Comparison of ENCODE assay signal across 8 cellular contexts in the genomic region with DNA sequence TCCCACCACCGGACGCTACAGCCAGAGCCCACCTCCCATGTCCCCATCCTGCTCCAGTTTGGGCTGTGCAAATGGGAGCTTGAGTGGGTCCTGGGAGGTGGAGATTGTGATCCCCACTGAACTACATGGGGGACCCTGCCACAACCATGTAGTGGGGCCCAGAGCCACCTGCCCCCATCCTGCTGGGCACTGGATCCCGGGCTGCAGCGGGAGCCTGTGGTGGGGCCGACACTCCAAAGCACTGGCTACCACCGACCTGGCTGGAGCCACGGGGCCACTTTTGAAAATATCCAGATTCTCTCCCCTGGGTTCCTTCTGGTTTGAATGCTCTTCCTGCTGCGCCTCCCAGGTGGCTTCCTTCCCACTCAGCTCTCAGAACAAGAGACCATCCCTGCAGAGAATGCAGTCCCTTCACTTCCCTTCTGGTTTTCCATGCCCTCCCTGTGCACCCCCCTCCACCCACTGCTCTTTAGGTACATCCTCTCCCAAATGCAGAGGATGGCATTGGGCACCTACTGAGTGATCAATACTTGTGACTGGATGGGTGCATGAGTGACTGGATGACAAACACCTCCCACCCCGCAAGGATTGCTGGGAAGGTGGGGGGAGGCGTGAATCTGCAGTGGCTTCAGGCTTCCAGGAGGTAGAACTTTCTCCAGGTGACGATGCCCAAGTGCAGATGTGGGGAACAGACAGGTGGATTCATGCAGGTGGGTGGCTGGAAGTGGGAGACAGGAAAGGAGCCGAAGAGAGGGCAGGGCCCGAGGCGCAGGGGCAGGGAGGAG. TPM values are rescaled to one million over a fixed set of nuclear protein-coding genes. Genes with fewer than 3 reads are reported as not detected.
DNase-seq lines count a peak whose midpoint lies in the region; ATAC-seq and TF ChIP-seq lines count a peak whose summit lies in the region.

No MANE protein-coding gene starts in this region.

- H3K27ac ChIP-seq in OCI-LY7 (ENCODE audit: low read depth, low read length, poor library complexity, severe bottlenecking) (no peak overlapping the region), esophagus muscularis mucosa (replicated peaks in 1 of 4) (peak overlapping the region in 1 of 4 donors; percentile 63)

- H3K79me2 ChIP-seq in OCI-LY7 (ENCODE audit: insufficient read depth, low read depth, low read length), result no peaks in the 10 kb centered on the region

- peak overlapping the region; percentile 97 for H3K4me2 ChIP-seq in OCI-LY7 (ENCODE audit: low read length)

- no peaks in the 10 kb centered on the region for H3K27me3 ChIP-seq in esophagus muscularis mucosa

- peak overlapping the region; percentile 80 for H3K4me3 ChIP-seq in GM12875 (ENCODE audit: low read depth, low read length)
- H3K4me3 ChIP-seq in OCI-LY7 (ENCODE audit: low read depth, low read length, poor library complexity, severe bottlenecking), result peak overlapping the region; percentile 82
- peak overlapping the region; percentile 68 to 98 (median 82) for H3K4me3 ChIP-seq in esophagus muscularis mucosa

- H3K4me1 ChIP-seq in OCI-LY7 (ENCODE audit: insufficient read depth, low read length, poor library complexity, severe bottlenecking) (peaks cover 65% of the 10 kb centered on the region), esophagus muscularis mucosa (peaks cover 10 to 37% (median 29%) of the 10 kb centered on the region in 4 donors)

- ATAC-seq in GM21528 (IDR thresholded peaks at IDR 0.05; ENCODE audit: low FRiP score, unreplicated experiment), result no peak

- intact Hi-C loops in OCI-LY7 (cut with micrococcal nuclease; ENCODE audit: unreplicated experiment) (loop anchor here (10.0 kb wide), 1 partner anchor 270 kb away; a partner anchor contains a TSS), esophagus muscularis mucosa (cut with DNase I) (no loop called here)

- CTCF ChIA-PET in OCI-LY7 (lab: Charles Lee; ENCODE audit: unreplicated experiment), result no interaction called here

- TF ChIP-seq POLR2A in esophagus muscularis mucosa (IDR thresholded peaks at IDR 0.05; ENCODE audit: low read depth), result no peak

- TF ChIP-seq CTCF in GM12875 (IDR thresholded peaks at IDR 0.05; ENCODE audit: borderline replicate concordance, insufficient read depth, low read depth, low read length) (no peak), OCI-LY7 (conservative IDR thresholded peaks at IDR 0.05; ENCODE audit: low read length) (no peak), esophagus muscularis mucosa (IDR thresholded peaks at IDR 0.05) (no peak)

- DNase-seq in OCI-LY7 (ENCODE audit: low spot score) (no peak), esophagus muscularis mucosa (ENCODE audit: extremely low spot score) (no peak), putamen (ENCODE audit: low spot score) (peak; percentile 83), cerebellar cortex (ENCODE audit: low spot score) (no peak), RKO (ENCODE audit: low spot score) (no peak)
- DNase-seq in NK-92 treated with Interleukin-12 subunit alpha and Interleukin-12 subunit beta, amount 100 ng/mL, for 24 hours (lab: John Stamatoyannopoulos, UW), result no peak

- TF ChIP-seq EP300 in esophagus muscularis mucosa (IDR thresholded peaks at IDR 0.05), result no peak

- H3K9me3 ChIP-seq in OCI-LY7 (ENCODE audit: low read length), result no peaks in the 10 kb centered on the region
- no peaks in the 10 kb centered on the region for H3K9me3 ChIP-seq in esophagus muscularis mucosa

- POLR2A ChIA-PET in OCI-LY7 (lab: Charles Lee), result no interaction called here

- H3K36me3 ChIP-seq in OCI-LY7 (ENCODE audit: insufficient read depth, low read length), result peaks cover 6% of the 10 kb centered on the region
- no peaks in the 10 kb centered on the region for H3K36me3 ChIP-seq in esophagus muscularis mucosa

- 75% methylated on average over 12 of the region's 14 CpGs for WGBS in esophagus muscularis mucosa

- no peak overlapping the region for H2AFZ ChIP-seq in OCI-LY7 (ENCODE audit: low read length)

- no peaks in the 10 kb centered on the region for H4K20me1 ChIP-seq in OCI-LY7 (ENCODE audit: insufficient read depth, low read length)

- no TSS peak for BruUV-seq in OCI-LY7 (replicated peaks; lab: Mats Ljungman, UMichigan)

- no peaks in the 10 kb centered on the region for H3K9me2 ChIP-seq in OCI-LY7 (ENCODE audit: insufficient read depth, low read length)

RNA-seq across cellular contexts. Expression of a gene that starts 0.8 kb away (rescaled TPM):
- 39.6 and 44.0 TPM in 2 replicates for total RNA-seq in OCI-LY7 (2014; rRNA removed; shearing (Covaris generic))
- total RNA-seq in OCI-LY7 (2022) (49.7 and 52.1 TPM in 2 replicates), esophagus muscularis mucosa (10 to 100 TPM; 16.6 to 38.4 (median 31.6) TPM)

RNA-seq across cellular contexts. Expression of a gene that starts 5.4 kb away (rescaled TPM):
- total RNA-seq in OCI-LY7 (2014; rRNA removed; shearing (Covaris generic)), result 0.50 TPM in 1 of 2 replicates, not detected in the other
- total RNA-seq in OCI-LY7 (2022) (0.53 and 0.65 TPM in 2 replicates), esophagus muscularis mucosa (10 to 100 TPM; 10.6 to 17.2 (median 12.6) TPM)

RNA-seq across cellular contexts. Expression of a gene that starts 25.7 kb away (rescaled TPM):
- 152 and 173 TPM in 2 replicates for total RNA-seq in OCI-LY7 (2014; rRNA removed; shearing (Covaris generic))
- 126 and 132 TPM in 2 replicates for total RNA-seq in OCI-LY7 (2022)
- 100 to 1,000 TPM; 178 to 271 (median 198) TPM for total RNA-seq in esophagus muscularis mucosa

RNA-seq across cellular contexts. Expression of a gene that starts 34.1 kb away (rescaled TPM):
- 148 and 199 TPM in 2 replicates for total RNA-seq in OCI-LY7 (2014; rRNA removed; shearing (Covaris generic))
- total RNA-seq in OCI-LY7 (2022) (201 and 204 TPM in 2 replicates), esophagus muscularis mucosa (100 to 1,000 TPM in 1 of 4 donors, 10 to 100 TPM in 3; 61.6 to 124 (median 81.4) TPM)

Comparison
In these comparisons a context has a peak if more than half of its experiments do, and no peak if none do; other contexts are left out.
1. RNA of a gene that starts 5.4 kb away (total RNA-seq): 10.6 to 17.2 TPM in esophagus muscularis mucosa; 0.50 to 0.65 TPM in OCI-LY7; every median in the first group is over 4 times any median in the second.
2. Peak in every context shown above with its lines, with median percentiles within 50 percentile points of each other: H3K4me3 ChIP-seq.